ENCODE assay signal across 9 cellular contexts in genomic region chr1:65948609-65949229, GRCh38.
DNase-seq lines count a peak whose midpoint lies in the region; ATAC-seq lines count a peak whose summit lies in the region.
"Had no signal": no experiment of that assay in that cellular context is flagged by ENCODE, and none has a peak within 500 bp of the region (broad histone marks: within the 10 kb centered on the region; RNA-seq: fewer than 3 reads in every experiment).

No MANE protein-coding gene starts in this region.

- peaks cover 2% of the 10 kb centered on the region for H3K9me3 ChIP-seq in effector memory CD4-positive, alpha-beta T cell (ENCODE audit: control insufficient read depth, low read length)

- H3K27me3 ChIP-seq in effector memory CD4-positive, alpha-beta T cell (replicated peaks; ENCODE audit: control insufficient read depth, insufficient read depth, low read length, poor library complexity, severe bottlenecking): no peaks in the 10 kb centered on the region

- H3K4me1 ChIP-seq in effector memory CD4-positive, alpha-beta T cell (ENCODE audit: control insufficient read depth, insufficient read depth, low read length, poor library complexity, severe bottlenecking): no peaks in the 10 kb centered on the region

- DNase-seq in COLO829 (ENCODE audit: low spot score) (peak; percentile 68), HuH-7 (ENCODE audit: low spot score) (peak; percentile 8), amniotic epithelial cell (ENCODE audit: low read depth) (peak; percentile 78), lung microvascular endothelial cell (ENCODE audit: low read depth in 2 of 2) (peak; percentile 38 to 42), UCSD-AML1 (lab: John Stamatoyannopoulos, UW; ENCODE audit: unreplicated experiment) (no peak), mucosa of gallbladder (ENCODE audit: low spot score) (no peak)
- DNase-seq in effector memory CD4-positive, alpha-beta T cell: no peak

- H3K4me3 ChIP-seq in effector memory CD4-positive, alpha-beta T cell (ENCODE audit: insufficient read depth, low read depth, low read length, poor library complexity, severe bottlenecking): no peak overlapping the region
- H3K4me3 ChIP-seq: SK-N-MC had no signal

- ATAC-seq in HG03095 (IDR thresholded peaks at IDR 0.05; ENCODE audit: unreplicated experiment): no peak

- H3K27ac ChIP-seq in effector memory CD4-positive, alpha-beta T cell (ENCODE audit: insufficient read depth, low read length, poor library complexity, severe bottlenecking): no peak overlapping the region
- H3K27ac ChIP-seq: SK-N-MC had no signal

- H3K36me3 ChIP-seq in effector memory CD4-positive, alpha-beta T cell (ENCODE audit: control insufficient read depth, insufficient read depth, low read length): no peaks in the 10 kb centered on the region

Comparison
In these comparisons a context has a peak if more than half of its experiments do, and no peak if none do; other contexts are left out.
1. DNase-seq: peak in COLO829 (single experiment), HuH-7 (single experiment), amniotic epithelial cell (single experiment) and lung microvascular endothelial cell (2 of 2); none in UCSD-AML1 (single experiment), effector memory CD4-positive, alpha-beta T cell (0 of 3) and mucosa of gallbladder (single experiment).